In the genomic region with DNA sequence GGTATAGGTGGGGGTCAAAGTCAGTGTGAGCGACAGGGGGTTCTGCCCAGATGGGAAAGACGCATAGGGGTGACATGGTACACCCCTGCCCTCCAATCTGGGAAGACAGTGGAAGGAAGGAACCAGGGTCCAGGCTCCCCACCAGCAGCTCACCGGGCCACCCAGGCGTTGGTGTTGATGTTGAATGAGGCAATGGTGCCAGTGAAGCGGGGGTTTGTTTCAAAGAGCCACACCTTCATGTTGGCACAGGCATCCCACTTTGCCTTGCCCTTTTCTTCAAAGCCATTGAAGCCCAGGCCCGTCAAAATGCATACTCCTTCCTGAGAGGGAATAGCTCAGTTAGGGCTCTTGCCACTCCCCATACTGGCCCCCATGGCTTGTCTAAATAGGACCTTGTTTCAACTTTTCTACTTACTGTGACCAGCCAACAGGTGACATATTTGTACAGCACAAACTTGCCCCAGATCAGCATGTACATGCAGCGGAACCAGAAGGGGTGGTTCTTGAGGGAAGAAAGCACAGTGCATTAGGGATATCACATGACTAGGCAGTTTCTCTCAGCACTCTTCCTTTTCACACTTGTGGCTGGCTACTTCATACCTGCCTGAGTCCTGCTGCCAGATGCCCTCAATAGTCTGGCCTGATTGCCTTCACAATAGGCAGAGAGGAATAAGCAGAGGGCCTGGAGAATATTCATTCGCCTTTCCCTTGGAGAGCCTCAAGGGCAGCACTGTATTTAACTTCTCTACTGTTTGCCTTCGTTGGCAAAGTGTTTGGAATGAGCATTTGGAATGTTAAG, we compare ENCODE assay signal across 15 cellular contexts. TPM values are rescaled to one million over a fixed set of nuclear protein-coding genes. Genes with fewer than 3 reads are reported as not detected.
DNase-seq lines count a peak whose midpoint lies in the region; ATAC-seq, FAIRE-seq and TF ChIP-seq lines count a peak whose summit lies in the region.
"Had no signal": no experiment of that assay in that cellular context is flagged by ENCODE, and none has a peak within 500 bp of the region (broad histone marks: within the 10 kb centered on the region; RNA-seq: fewer than 3 reads in every experiment).

No MANE protein-coding gene starts in this region.

- no peaks in the 10 kb centered on the region for H3K27me3 Mint-ChIP-seq in Caco-2 (ENCODE audit: insufficient read depth, unreplicated experiment)

- intact Hi-C loops in Caco-2 (cut with micrococcal nuclease; ENCODE audit: unreplicated experiment) (loop anchor here (1.0 kb wide), 1 partner anchor 65 kb away; no protein-coding TSS in a partner anchor), body of pancreas (cut with DNase I) (no loop called here), lower lobe of right lung (cut with DNase I) (no loop called here)

- H3K27ac ChIP-seq in body of pancreas (no peak overlapping the region), lower lobe of right lung (peak overlapping the region; percentile 76), brain microvascular endothelial cell (no peak overlapping the region)
- H3K27ac ChIP-seq: BLaER1, transverse colon had no signal

- no peak for TF ChIP-seq POLR2A in body of pancreas (IDR thresholded peaks at IDR 0.05)

- CTCF ChIA-PET in Caco-2 (lab: Charles Lee) = interaction anchor here (2.9 kb wide), 1 partner anchor 40 kb away, joined by 11 read pairs; a partner anchor contains a TSS

- peaks cover 98% of the 10 kb centered on the region for H3K36me3 Mint-ChIP-seq in Caco-2 (ENCODE audit: insufficient read depth, unreplicated experiment)

- ATAC-seq in body of pancreas (peak; percentile 19), lower lobe of right lung (peak; percentile 84 to 86), HG03039 (IDR thresholded peaks at IDR 0.05; ENCODE audit: unreplicated experiment) (no peak), HG03565 (IDR thresholded peaks at IDR 0.05; ENCODE audit: unreplicated experiment) (no peak)

- H3K27ac Mint-ChIP-seq in Caco-2 (ENCODE audit: unreplicated experiment) = peak overlapping the region; percentile 98

- peak overlapping the region; percentile 17 for H3K4me3 Mint-ChIP-seq in Caco-2 (ENCODE audit: unreplicated experiment)

- no peaks in the 10 kb centered on the region for H3K9me3 Mint-ChIP-seq in Caco-2 (ENCODE audit: unreplicated experiment)

- H3K4me1 Mint-ChIP-seq in Caco-2 (ENCODE audit: low read depth, unreplicated experiment) = peaks cover 71% of the 10 kb centered on the region

- in situ Hi-C loops in brain microvascular endothelial cell (cut with HindIII; ENCODE audit: low pct_ligation_motif_present, low sequenced_read_pairs) = no loop called here

- POLR2A ChIA-PET in Caco-2 (lab: Charles Lee) = interaction anchor here (0.6 to 1.5 kb wide), 5 partner anchors 16 to 127 kb away, joined by 4 to 6 read pairs (median 4); a partner anchor contains a TSS

- H3K27me3 ChIP-seq in Caco-2 (replicated peaks; ENCODE audit: control insufficient read depth, insufficient read depth, low read length) = no peaks in the 10 kb centered on the region
- H3K27me3 ChIP-seq in body of pancreas = no peaks in the 10 kb centered on the region
- H3K27me3 ChIP-seq in lower lobe of right lung (ENCODE audit: low read depth) = no peaks in the 10 kb centered on the region
- H3K27me3 ChIP-seq in brain microvascular endothelial cell (replicated peaks) = no peaks in the 10 kb centered on the region
- H3K27me3 ChIP-seq: BLaER1, transverse colon had no signal

- no peak overlapping the region for H3K4me3 ChIP-seq in Caco-2 (ENCODE audit: low read depth, low read length)
- H3K4me3 ChIP-seq in body of pancreas = no peak overlapping the region
- H3K4me3 ChIP-seq in lower lobe of right lung = no peak overlapping the region
- no peak overlapping the region for H3K4me3 ChIP-seq in brain microvascular endothelial cell (ENCODE audit: low read depth, low read length)
- H3K4me3 ChIP-seq: BLaER1, transverse colon had no signal

- no TSS peak for BruUV-seq in Caco-2 (replicated peaks; lab: Mats Ljungman, UMichigan)

- TF ChIP-seq CTCF in Caco-2 (IDR thresholded peaks at IDR 0.05; ENCODE audit: insufficient read depth in 1 of 2, low read depth in 1 of 2, low read length in 1 of 2, severe bottlenecking in 1 of 2, unreplicated experiment in 1 of 2) (peak in 1 of 2 experiments; percentile 16), body of pancreas (IDR thresholded peaks at IDR 0.05) (no peak), lower lobe of right lung (IDR thresholded peaks at IDR 0.05) (no peak), brain microvascular endothelial cell (IDR thresholded peaks at IDR 0.05; ENCODE audit: low read depth, low read length, missing control alignments) (no peak)

- peak; percentile 20 for FAIRE-seq in HTR-8/SVneo (lab: Jason Lieb, UNC)

- WGBS in body of pancreas, 2 donors = 80 to 83% methylated on average over 8 to 9 of the region's 9 CpGs

- H3K36me3 ChIP-seq in Caco-2 (ENCODE audit: control insufficient read depth, insufficient read depth, low read length) (peaks cover 16% of the 10 kb centered on the region), body of pancreas (replicated peaks in 1 of 2; ENCODE audit: insufficient read depth in 1 of 2, low read depth in 2 of 2) (peaks cover 11 to 38% of the 10 kb centered on the region in 2 donors), lower lobe of right lung (peaks cover 99% of the 10 kb centered on the region), brain microvascular endothelial cell (replicated peaks) (peaks cover 53% of the 10 kb centered on the region)

- DNase-seq in Caco-2 = peak; percentile 73 to 74
- no peak for DNase-seq in HTR-8/SVneo (ENCODE audit: insufficient read length, low spot score)
- no peak for DNase-seq in body of pancreas
- no peak for DNase-seq in lower lobe of right lung
- DNase-seq in midbrain (lab: John Stamatoyannopoulos, UW) = no peak
- DNase-seq in brain microvascular endothelial cell = no peak
- DNase-seq: activated CD4-positive, alpha-beta T cell treated with anti-CD3 and anti-CD28 coated beads, Interleukin-2, amount 50 U/mL, for 1 hour; activated gamma-delta T cell; NCI-H2081 treated with DMSO at 0.1 percent for 48 hours; NCI-H748 treated with DMSO at 0.1 percent for 48 hours; T-helper 9 cell; transverse colon had no signal

- H3K9me3 ChIP-seq in Caco-2 = no peaks in the 10 kb centered on the region
- no peaks in the 10 kb centered on the region for H3K9me3 ChIP-seq in body of pancreas
- H3K9me3 ChIP-seq in lower lobe of right lung = no peaks in the 10 kb centered on the region
- H3K9me3 ChIP-seq: BLaER1, transverse colon had no signal

- H3K4me1 ChIP-seq in Caco-2 (peaks cover 60% of the 10 kb centered on the region), body of pancreas (no peaks in the 10 kb centered on the region), lower lobe of right lung (peaks cover 29% of the 10 kb centered on the region)
- H3K4me1 ChIP-seq: transverse colon had no signal

RNA-seq across cellular contexts. Expression of a gene that starts 7.7 kb away (rescaled TPM):
- total RNA-seq in Caco-2 (2022) = 149 and 161 TPM in 2 replicates
- total RNA-seq in body of pancreas = 10 to 100 TPM in 1 of 2 donors, 1 to 10 TPM in 1; 8.3 to 15.5 TPM
- 39.6 TPM for total RNA-seq in lower lobe of right lung

RNA-seq across cellular contexts. Expression of a gene that starts 7.9 kb away (rescaled TPM):
- total RNA-seq in Caco-2 (2022) = 411 and 479 TPM in 2 replicates
- total RNA-seq in body of pancreas = 100 to 1,000 TPM in 1 of 2 donors, 10 to 100 TPM in 1; 83.4 to 125 TPM
- total RNA-seq in lower lobe of right lung = 138 TPM

RNA-seq across cellular contexts. Expression of a gene that starts 27.2 kb away (rescaled TPM):
- total RNA-seq in Caco-2 (2022) (43.9 and 54.8 TPM in 2 replicates), body of pancreas (10 to 100 TPM; 18.4 to 19.4 TPM), lower lobe of right lung (209 TPM)

RNA-seq across cellular contexts. Expression of a gene that starts 34.6 kb away (rescaled TPM):
- total RNA-seq in Caco-2 (2022) (111 TPM in 2 replicates), body of pancreas (100 to 1,000 TPM; 219 to 302 TPM), lower lobe of right lung (181 TPM)

RNA-seq across cellular contexts. Expression of a gene that starts 34.8 kb away (rescaled TPM):
- total RNA-seq in Caco-2 (2022) (not detected in 2 replicates), body of pancreas (not detected), lower lobe of right lung (not detected)
- total RNA-seq: transverse colon had no signal

Comparison
In these comparisons a context has a peak if more than half of its experiments do, and no peak if none do; other contexts are left out.
1. DNase-seq: peak in Caco-2 (2 of 2); none in HTR-8/SVneo (single experiment), body of pancreas (0 of 4), lower lobe of right lung (single experiment), midbrain (single experiment) and brain microvascular endothelial cell (single experiment).
2. ATAC-seq: peak in body of pancreas (single experiment) and lower lobe of right lung (2 of 2); none in HG03039 (single experiment) and HG03565 (single experiment).